Comparison of ENCODE assay signal across 10 cellular contexts in the genomic region with DNA sequence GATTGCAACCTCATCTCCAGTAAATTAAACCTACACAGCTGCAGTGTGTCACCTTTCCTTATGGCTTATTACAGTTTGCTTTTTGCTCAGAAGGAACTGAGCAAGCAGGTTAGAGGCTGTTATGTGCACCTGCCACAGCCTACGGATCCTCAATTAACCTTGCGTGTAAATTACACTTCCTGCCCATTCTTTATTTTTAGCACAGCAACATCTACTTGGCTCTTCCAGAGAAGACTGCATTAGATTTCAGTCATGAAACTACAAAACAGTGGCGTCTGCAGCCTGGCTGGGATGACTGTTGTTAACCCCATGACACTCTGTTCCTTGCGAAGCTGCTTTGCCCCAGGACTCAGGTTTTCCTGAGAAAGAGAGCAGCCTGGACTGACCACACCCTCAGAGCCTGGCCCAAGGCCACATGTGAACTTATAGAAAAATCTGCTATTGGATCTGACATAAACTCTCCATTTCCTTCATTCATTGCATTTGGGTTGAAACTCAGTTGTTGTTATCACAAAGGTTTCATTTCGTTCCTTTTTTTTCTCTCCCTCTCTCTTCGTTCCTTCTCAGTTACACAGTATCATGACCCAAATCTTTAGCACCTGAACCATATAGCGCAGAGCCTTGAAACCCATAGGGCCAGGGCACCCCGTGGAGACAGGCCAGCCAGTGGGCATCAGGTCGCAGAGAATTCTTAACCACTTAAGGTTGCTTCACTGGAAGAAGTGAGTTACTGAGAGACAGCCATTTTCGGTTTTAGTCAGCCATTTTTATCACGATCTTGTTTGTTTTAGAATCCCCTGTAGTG.
DNase-seq lines count a peak whose midpoint lies in the region; ATAC-seq, FAIRE-seq and TF ChIP-seq lines count a peak whose summit lies in the region.
"Had no signal": no experiment of that assay in that cellular context is flagged by ENCODE, and none has a peak within 500 bp of the region (broad histone marks: within the 10 kb centered on the region; RNA-seq: fewer than 3 reads in every experiment).

No MANE protein-coding gene starts in this region.

- no peak overlapping the region for H2BK12ac ChIP-seq in H1 (ENCODE audit: low read depth, low read length)

- H3K79me1 ChIP-seq in H1 (ENCODE audit: low read depth, low read length), result no peaks in the 10 kb centered on the region

- no peak overlapping the region for H3K9ac ChIP-seq in H1 (replicated peaks in 1 of 4; ENCODE audit: extremely low read depth in 1 of 4, low read depth in 3 of 4, low read length in 3 of 4)

- no peaks in the 10 kb centered on the region for H3K23me2 ChIP-seq in H1 (ENCODE audit: low read depth, low read length)

- DNase-seq in DMS 273 (lab: John Stamatoyannopoulos, UW; ENCODE audit: unreplicated experiment) (peak; percentile 10), DMS 273 treated with DMSO at 0.1 percent for 48 hours (lab: John Stamatoyannopoulos, UW) (no peak), NCI-H345 (lab: John Stamatoyannopoulos, UW) (peak; percentile 41), H1 (ENCODE audit: low read depth in 1 of 2, low spot score in 2 of 2) (no peak), transverse colon (peak; percentile 49), DMS114 treated with DMSO at 0.1 percent for 48 hours (lab: John Stamatoyannopoulos, UW; ENCODE audit: unreplicated experiment) (no peak), SIG-M5 (lab: John Stamatoyannopoulos, UW) (no peak)

- CTCF ChIA-PET in H1 (lab: Charles Lee; ENCODE audit: partially characterized antibody), result interaction anchor here (0.6 to 6.6 kb wide), 3 partner anchors 15 to 139 kb away, joined by 3 to 43 read pairs (median 14); no protein-coding TSS in a partner anchor

- H3K9me3 ChIP-seq in H1 (ENCODE audit: insufficient read depth in 2 of 2, low read depth in 1 of 2, low read length in 1 of 2) (no peaks in the 10 kb centered on the region), transverse colon (no peaks in the 10 kb centered on the region)

- H3K56ac ChIP-seq in H1 (replicated peaks; ENCODE audit: insufficient read length, low read depth, low read length), result no peak overlapping the region

- 88% methylated on average over 11 of the region's 11 CpGs; no CpG with 5 or more reads in 1 of the 2 experiments for WGBS in H1 (ENCODE audit: extremely low coverage in 1 of 2, insufficient coverage in 1 of 2, insufficient read length in 1 of 2, insufficient replicate concordance in 2 of 2, low coverage in 1 of 2, low lambda C conversion rate in 2 of 2, missing lambda C conversion rate in 1 of 2), 2 experiments
- WGBS in transverse colon (ENCODE audit: low coverage in 1 of 2), 2 donors, result 44 to 48% methylated on average over 4 to 11 of the region's 11 CpGs

- no peaks in the 10 kb centered on the region for H4K20me1 ChIP-seq in H1 (replicated peaks in 1 of 2; ENCODE audit: control insufficient read depth in 1 of 2, insufficient read depth in 2 of 2, low read length in 2 of 2)

- H3K36me3 ChIP-seq in H1 (ENCODE audit: control insufficient read depth in 2 of 4, insufficient read depth in 4 of 4, low read length in 3 of 4), result no peaks in the 10 kb centered on the region
- no peaks in the 10 kb centered on the region for H3K36me3 ChIP-seq in transverse colon

- TF ChIP-seq RAD21 in H1 (IDR thresholded peaks at IDR 0.05 in 1 of 2, conservative IDR thresholded peaks at IDR 0.05 in 1 of 2; ENCODE audit: low read depth in 2 of 2, low read length in 2 of 2), result no peak

- no peak overlapping the region; the same call in 1 of the 2 replicates for H2AK5ac ChIP-seq in H1 (ENCODE audit: low read depth, low read length)

- no peak overlapping the region; the same call in 1 of the 2 replicates for H4K8ac ChIP-seq in H1 (ENCODE audit: extremely low read depth, insufficient read depth, low read length)

- TF ChIP-seq CTCF in H1 (IDR thresholded peaks at IDR 0.05; ENCODE audit: control extremely low read depth in 1 of 3, insufficient read depth in 1 of 3, low read depth in 1 of 3, low read length in 3 of 3) (no peak), transverse colon (IDR thresholded peaks at IDR 0.05) (no peak)

- H3K14ac ChIP-seq in H1 (ENCODE audit: insufficient read length), result no peak overlapping the region

- H2BK15ac ChIP-seq in H1 (ENCODE audit: low read length), result no peak overlapping the region

- no peak overlapping the region for H4K5ac ChIP-seq in H1 (ENCODE audit: insufficient read length, low read depth, low read length)

- no peak overlapping the region for H2BK20ac ChIP-seq in H1 (ENCODE audit: low read length)

- H3K4me1 ChIP-seq in H1 (replicated peaks in 1 of 4; ENCODE audit: control insufficient read depth in 3 of 4, insufficient read depth in 4 of 4, low read length in 3 of 4), result peaks cover 0 to 2% (median 0%) of the 10 kb centered on the region in 4 experiments; a peak in 1 of 7 replicates
- peaks cover 8 to 44% (median 25%) of the 10 kb centered on the region in 4 donors for H3K4me1 ChIP-seq in transverse colon

- peak; percentile 68 for ATAC-seq in HG03045 (IDR thresholded peaks at IDR 0.05; ENCODE audit: unreplicated experiment)

- in situ Hi-C loops in transverse colon (cut with MboI; ENCODE audit: low pct_ligation_motif_present in 1 of 4, low pct_unique_long_range_greater_than_20kb in 1 of 4, low sequenced_read_pairs in 3 of 4), result no loop called here

- no peak overlapping the region for H3K27ac ChIP-seq in H1 (ENCODE audit: low read depth, low read length)
- H3K27ac ChIP-seq in transverse colon, result peak overlapping the region; percentile 61 to 77 (median 72)
- H3K27ac ChIP-seq: 22Rv1, SK-N-MC had no signal

- no peak for TF ChIP-seq EP300 in H1 (IDR thresholded peaks at IDR 0.05; ENCODE audit: borderline replicate concordance in 1 of 2, low read depth in 2 of 2, low read length in 2 of 2)
- no peak for TF ChIP-seq EP300 in transverse colon (IDR thresholded peaks at IDR 0.05; ENCODE audit: low read depth)

- no peak overlapping the region for H2BK120ac ChIP-seq in H1 (replicated peaks; ENCODE audit: low read depth, low read length)

- no peak overlapping the region for H3K4me3 ChIP-seq in H1 (ENCODE audit: extremely low read depth in 1 of 4, insufficient read depth in 2 of 4, low read depth in 3 of 4, low read length in 4 of 4)
- H3K4me3 ChIP-seq in transverse colon, result peak overlapping the region in 1 of 4 donors; percentile 12
- H3K4me3 ChIP-seq: SK-N-MC had no signal

- no peak overlapping the region for H3K18ac ChIP-seq in H1 (ENCODE audit: extremely low read depth, low read length)

- no peak for FAIRE-seq in H1 (lab: Jason Lieb, UNC)

- TF ChIP-seq POLR2A in H1 (IDR thresholded peaks at IDR 0.05; ENCODE audit: control extremely low read depth in 1 of 2, low read depth in 2 of 2, low read length in 2 of 2) (no peak), transverse colon (IDR thresholded peaks at IDR 0.05) (no peak)

- no peak overlapping the region for H3K4me2 ChIP-seq in H1 (ENCODE audit: insufficient read depth in 1 of 2, low read depth in 2 of 2, low read length in 2 of 2)

- H3K23ac ChIP-seq in H1 (ENCODE audit: insufficient read length), result no peak overlapping the region

- H3K27me3 ChIP-seq in H1 (replicated peaks in 1 of 4; ENCODE audit: control insufficient read depth in 3 of 4, extremely low read depth in 1 of 4, insufficient read depth in 3 of 4, low read length in 3 of 4) (no peaks in the 10 kb centered on the region), transverse colon (no peaks in the 10 kb centered on the region)

- POLR2A ChIA-PET in H1 (lab: Charles Lee; ENCODE audit: partially characterized antibody), result no interaction called here

- no peak overlapping the region for H2BK5ac ChIP-seq in H1 (ENCODE audit: low read depth, low read length)

- H3K4ac ChIP-seq in H1 (replicated peaks; ENCODE audit: insufficient read length, low read depth, low read length), result no peak overlapping the region

- no peaks in the 10 kb centered on the region for H3K79me2 ChIP-seq in H1 (ENCODE audit: control insufficient read depth in 1 of 2, insufficient read depth in 2 of 2, low read length in 2 of 2)

- intact Hi-C loops in transverse colon (cut with DNase I; ENCODE audit: low total_unique reads), result no loop called here

- H2AFZ ChIP-seq in H1 (ENCODE audit: low read length), result no peak overlapping the region

- H4K91ac ChIP-seq in H1 (replicated peaks; ENCODE audit: insufficient read length, low read length), result no peak overlapping the region

TF ChIP-seq in H1, 55 proteins besides CTCF, POLR2A, EP300 and RAD21:
- no peak for TF ChIP-seq CEBPB (IDR thresholded peaks at IDR 0.05; ENCODE audit: low read depth, low read length)
- TF ChIP-seq YY1 (IDR thresholded peaks at IDR 0.05; ENCODE audit: low read depth, low read length), result peak; percentile 38; the same call in 1 of the 2 replicates
- no peak for TF ChIP-seq BCL11A (IDR thresholded peaks at IDR 0.05; ENCODE audit: low read depth in 2 of 2, low read length in 2 of 2)
- no peak for TF ChIP-seq JUND (IDR thresholded peaks at IDR 0.05; ENCODE audit: low read length)
- no peak for TF ChIP-seq POLR2AphosphoS5 (IDR thresholded peaks at IDR 0.05; ENCODE audit: low read depth, low read length)
- TF ChIP-seq FOSL1 (IDR thresholded peaks at IDR 0.05; ENCODE audit: insufficient read depth, low read depth, low read length), result no peak
- no peak for TF ChIP-seq TEAD4 (IDR thresholded peaks at IDR 0.05; ENCODE audit: low read depth, low read length)
- TF ChIP-seq NRF1 (IDR thresholded peaks at IDR 0.05; ENCODE audit: low read depth, low read length), result no peak
- TF ChIP-seq CTBP2 (IDR thresholded peaks at IDR 0.05; ENCODE audit: borderline replicate concordance, insufficient read depth, insufficient read length, low read length), result no peak
TF ChIP-seq in H1: peak in this region for 1.

Comparison
In these comparisons a context has a peak if more than half of its experiments do, and no peak if none do; other contexts are left out.
1. DNase-seq: peak in DMS 273 (single experiment), NCI-H345 (single experiment) and transverse colon (single experiment); none in DMS 273 treated with DMSO at 0.1 percent for 48 hours (single experiment), H1 (0 of 2), DMS114 treated with DMSO at 0.1 percent for 48 hours (single experiment) and SIG-M5 (single experiment).